In the genomic region with DNA sequence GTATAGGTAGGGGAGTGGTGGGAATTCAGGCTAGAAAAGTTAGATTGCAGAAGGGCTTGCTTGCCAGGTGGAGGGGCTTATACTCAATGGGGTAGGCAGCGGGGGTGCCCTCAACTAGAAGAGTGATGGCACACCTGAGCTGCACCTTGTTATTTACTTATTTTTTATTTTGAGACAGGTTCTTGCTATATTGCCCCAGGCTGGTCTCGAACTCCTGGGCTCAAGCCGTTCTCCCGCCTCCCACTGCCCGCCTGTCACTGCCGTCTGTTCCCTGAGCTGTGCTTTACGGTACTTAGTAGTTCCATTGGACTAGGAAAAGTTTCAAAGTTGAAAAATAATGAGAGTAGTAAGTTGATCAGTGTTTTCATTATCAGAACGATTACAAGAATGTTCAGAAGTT, we compare ENCODE assay signal across 8 cellular contexts. TPM values are rescaled to one million over a fixed set of nuclear protein-coding genes. Genes with fewer than 3 reads are reported as not detected.
DNase-seq lines count a peak whose midpoint lies in the region; ATAC-seq and TF ChIP-seq lines count a peak whose summit lies in the region.

No MANE protein-coding gene starts in this region.

- H3K27ac Mint-ChIP-seq in chondrocyte (ENCODE audit: unreplicated experiment) (peak overlapping the region; percentile 96), natural killer cell (peak overlapping the region; percentile 83 to 93)

- ATAC-seq in natural killer cell = no peak
- no peak for ATAC-seq in GM18511 (IDR thresholded peaks at IDR 0.05; ENCODE audit: unreplicated experiment)

- POLR2A ChIA-PET in BJ (lab: Charles Lee) = no interaction called here

- H3K27me3 Mint-ChIP-seq in chondrocyte (ENCODE audit: low read depth) (no peaks in the 10 kb centered on the region), natural killer cell (ENCODE audit: low read depth in 2 of 2) (no peaks in the 10 kb centered on the region)

- DNase-seq in BJ (ENCODE audit: low read depth) (no peak), chondrocyte (ENCODE audit: low spot score) (no peak), natural killer cell (no peak), NCI-H524 treated with DMSO at 0.1 percent for 48 hours (lab: John Stamatoyannopoulos, UW) (no peak), A172 (ENCODE audit: low spot score) (no peak), NCI-H2081 (lab: John Stamatoyannopoulos, UW) (no peak)
- no peak for DNase-seq in Jurkat, Clone E6-1 (ENCODE audit: low read depth, low spot score)

- no peaks in the 10 kb centered on the region for H3K27me3 ChIP-seq in BJ (ENCODE audit: control insufficient read depth, insufficient read depth, low read length)

- H3K9me3 Mint-ChIP-seq in chondrocyte (ENCODE audit: low read depth) (no peaks in the 10 kb centered on the region), natural killer cell (no peaks in the 10 kb centered on the region)

- H3K36me3 Mint-ChIP-seq in chondrocyte (ENCODE audit: low read depth) = peaks cover 8% of the 10 kb centered on the region
- no peaks in the 10 kb centered on the region for H3K36me3 Mint-ChIP-seq in natural killer cell

- peaks cover 76% of the 10 kb centered on the region for H3K4me1 Mint-ChIP-seq in chondrocyte (ENCODE audit: low read depth)
- H3K4me1 Mint-ChIP-seq in natural killer cell = peaks cover 37 to 68% of the 10 kb centered on the region in 2 donors

- TF ChIP-seq CTCF in BJ (IDR thresholded peaks at IDR 0.05; ENCODE audit: insufficient read depth, low read depth, low read length) (no peak), chondrocyte (IDR thresholded peaks at IDR 0.05) (no peak), natural killer cell (IDR thresholded peaks at IDR 0.05) (no peak)

- H3K4me3 ChIP-seq in BJ (ENCODE audit: low read depth, low read length) = peak overlapping the region; percentile 73
- H3K4me3 ChIP-seq in Jurkat, Clone E6-1 (ENCODE audit: low read length) = peak overlapping the region; percentile 69

- intact Hi-C loops in natural killer cell (cut with micrococcal nuclease) = loop anchor here (5.0 kb wide), 2 partner anchors 244 to 369 kb away; a partner anchor contains a TSS

- H3K4me3 Mint-ChIP-seq in chondrocyte (ENCODE audit: unreplicated experiment) = peak overlapping the region; percentile 85
- H3K4me3 Mint-ChIP-seq in natural killer cell = peak overlapping the region; percentile 96

- CTCF ChIA-PET in BJ (lab: Yijun Ruan, JAX) = interaction anchor here (1.6 kb wide), 1 partner anchor 91 kb away, joined by 4 read pairs; no protein-coding TSS in a partner anchor

- no peaks in the 10 kb centered on the region for H3K36me3 ChIP-seq in BJ (ENCODE audit: control insufficient read depth, insufficient read depth, low read length)

RNA-seq across cellular contexts. Expression of a gene that starts 2.0 kb away (rescaled TPM):
- 12.5 and 21.8 TPM in 2 replicates for polyA plus RNA-seq in BJ (2011; rRNA removed)
- polyA minus RNA-seq in BJ (2011; rRNA and poly(A)+ RNA removed) = 33.0 and 34.1 TPM in 2 replicates
- polyA plus RNA-seq in Jurkat, Clone E6-1 (2012; ENCODE audit: insufficient read depth, insufficient read length) = 6.0 TPM
- 70.4 to 75.3 TPM (median 72.8 TPM) in 3 replicates for total RNA-seq in chondrocyte
- total RNA-seq in natural killer cell = 100 to 1,000 TPM in 1 of 3 donors, 10 to 100 TPM in 2; 60.9 to 123 (median 63.0) TPM
- 35.0 and 45.7 TPM in 2 replicates for total RNA-seq in A172 (2014; rRNA removed; shearing (Covaris generic))
